ENCODE assay signal across 23 cellular contexts in genomic region chr6:129938242-129939020, GRCh38.
"Had no signal": no experiment of that assay in that cellular context is flagged by ENCODE, and none has a peak within 500 bp of the region (broad histone marks: within the 10 kb centered on the region; RNA-seq: fewer than 3 reads in every experiment).

No MANE protein-coding gene starts in this region.

- H3K4me2 ChIP-seq: smooth muscle cell had no signal

- ATAC-seq: activated CD8-positive, alpha-beta T cell treated with anti-CD3 and anti-CD28 coated beads, Interleukin-2, amount 10 ng/mL, durations not matched to agents 7 days and 5 days; gastroesophageal sphincter; left lobe of liver; naive thymus-derived CD4-positive, alpha-beta T cell; sciatic nerve; stimulated activated memory B cell treated with anti-CD40 and anti-IgM and Interleukin-4, amounts not matched to agents 10 μg/mL and 1 μg/mL and 100 μg/mL, for 72 hours had no signal

- FAIRE-seq: colon, islet of Langerhans had no signal

- DNase-seq: activated CD4-positive, alpha-beta T cell treated with anti-CD3 and anti-CD28 coated beads, Interleukin-2, amount 10 ng/mL, durations not matched to agents 7 days and 5 days; activated CD4-positive, CD25-positive, alpha-beta regulatory T cell treated with anti-CD3 and anti-CD28 coated beads, Interleukin-2, amount 50 U/mL, for 72 hours; activated CD8-positive, alpha-beta T cell treated with anti-CD3 and anti-CD28 coated beads, Interleukin-2, amount 10 ng/mL, durations not matched to agents 7 days and 5 days; activated gamma-delta T cell treated with Interleukin-2 at 50 U/mL for 16 hours; aorta; effector memory CD4-positive, alpha-beta T cell; head of caudate nucleus; naive thymus-derived CD4-positive, alpha-beta T cell; occipital lobe; stimulated activated CD4-positive, alpha-beta T cell treated with anti-CD3 and anti-CD28 coated beads, Interleukin-15, amount 100 ng/mL, for 24 hours; stomach; WERI-Rb-1 had no signal

- H3K36me3 ChIP-seq: esophagus muscularis mucosa, gastroesophageal sphincter, stomach, suprapubic skin, tibial nerve, WERI-Rb-1 had no signal

- H3K4me1 ChIP-seq: esophagus muscularis mucosa, gastroesophageal sphincter, stomach, tibial nerve had no signal

- H3K4me3 ChIP-seq: esophagus muscularis mucosa, gastroesophageal sphincter, lung, smooth muscle cell, stomach, suprapubic skin, tibial nerve had no signal

- H3K9me3 ChIP-seq: esophagus muscularis mucosa, gastroesophageal sphincter, stomach, suprapubic skin, tibial nerve had no signal

- H3K27me3 ChIP-seq: esophagus muscularis mucosa, tibial nerve had no signal

- H3K27ac ChIP-seq: esophagus muscularis mucosa, gastroesophageal sphincter, stomach, suprapubic skin, tibial nerve, WERI-Rb-1 had no signal
